ENCODE assay signal across 28 cellular contexts in genomic region chr3:34235096-34235495, GRCh38.
"Had no signal": no experiment of that assay in that cellular context is flagged by ENCODE, and none has a peak within 500 bp of the region (broad histone marks: within the 10 kb centered on the region; RNA-seq: fewer than 3 reads in every experiment).

No MANE protein-coding gene starts in this region.

- H3K4me1 Mint-ChIP-seq: stimulated activated effector memory CD8-positive, alpha-beta T cell treated with anti-CD3 and anti-CD28 coated beads, Interleukin-12 subunit alpha, Interleukin-12 subunit beta, amount 100 ng/mL, for 72 hours; stimulated activated memory B cell treated with anti-CD40 and anti-IgM and Interleukin-4, amounts not matched to agents 10 μg/mL and 1 μg/mL and 100 μg/mL, for 72 hours; stimulated activated naive CD8-positive, alpha-beta T cell treated with anti-CD3 and anti-CD28 coated beads, Interleukin-15, amount 100 ng/mL, for 72 hours had no signal

- H3K27me3 ChIP-seq: stomach, suprapubic skin, testis, thyroid gland, tibial artery, tibial nerve, transverse colon, upper lobe of left lung, upper lobe of right lung, uterus, vagina had no signal

- H3K27ac ChIP-seq: stomach, suprapubic skin, testis, thoracic aorta, thyroid gland, tibial artery, tibial nerve, transverse colon, upper lobe of left lung, upper lobe of right lung, uterus, vagina had no signal

- H3K9me3 Mint-ChIP-seq: stimulated activated effector memory CD8-positive, alpha-beta T cell treated with anti-CD3 and anti-CD28 coated beads, Interleukin-12 subunit alpha, Interleukin-12 subunit beta, amount 100 ng/mL, for 72 hours; stimulated activated memory B cell treated with anti-CD40 and anti-IgM and Interleukin-4, amounts not matched to agents 10 μg/mL and 1 μg/mL and 100 μg/mL, for 72 hours; stimulated activated naive B cell treated with anti-CD40 and anti-IgM and Interleukin-4, amounts not matched to agents 10 μg/mL and 1 μg/mL and 100 μg/mL, for 72 hours; stimulated activated naive CD8-positive, alpha-beta T cell treated with anti-CD3 and anti-CD28 coated beads, Interleukin-15, amount 100 ng/mL, for 72 hours; stimulated activated naive CD8-positive, alpha-beta T cell treated with anti-CD3 and anti-CD28 coated beads, Interleukin-15, Interleukin-2, amounts not matched to agents 100 ng/mL and 50 ng/mL, for 24 hours; type B pancreatic cell had no signal

- H3K36me3 ChIP-seq: stomach, suprapubic skin, thoracic aorta, thyroid gland, tibial artery, tibial nerve, transverse colon, upper lobe of left lung, upper lobe of right lung, uterus, vagina had no signal

- H3K36me3 Mint-ChIP-seq: stimulated activated effector memory CD8-positive, alpha-beta T cell treated with anti-CD3 and anti-CD28 coated beads, Interleukin-12 subunit alpha, Interleukin-12 subunit beta, amount 100 ng/mL, for 72 hours; stimulated activated memory B cell treated with anti-CD40 and anti-IgM and Interleukin-4, amounts not matched to agents 10 μg/mL and 1 μg/mL and 100 μg/mL, for 72 hours; stimulated activated naive B cell treated with anti-CD40 and anti-IgM and Interleukin-4, amounts not matched to agents 10 μg/mL and 1 μg/mL and 100 μg/mL, for 72 hours; type B pancreatic cell had no signal

- H3K4me3 Mint-ChIP-seq: stimulated activated effector memory CD8-positive, alpha-beta T cell treated with anti-CD3 and anti-CD28 coated beads, Interleukin-12 subunit alpha, Interleukin-12 subunit beta, amount 100 ng/mL, for 72 hours; stimulated activated memory B cell treated with anti-CD40 and anti-IgM and Interleukin-4, amounts not matched to agents 10 μg/mL and 1 μg/mL and 100 μg/mL, for 72 hours; stimulated activated naive B cell treated with anti-CD40 and anti-IgM and Interleukin-4, amounts not matched to agents 10 μg/mL and 1 μg/mL and 100 μg/mL, for 72 hours; stimulated activated naive CD8-positive, alpha-beta T cell treated with anti-CD3 and anti-CD28 coated beads, Interleukin-15, amount 100 ng/mL, for 72 hours; stimulated activated naive CD8-positive, alpha-beta T cell treated with anti-CD3 and anti-CD28 coated beads, Interleukin-15, Interleukin-2, amounts not matched to agents 100 ng/mL and 50 ng/mL, for 24 hours; type B pancreatic cell had no signal

- DNase-seq: stimulated activated CD4-positive, alpha-beta T cell treated with anti-CD3 and anti-CD28 coated beads, Interleukin-2, amount 100 ng/mL, for 48 hours; stimulated activated CD4-positive, alpha-beta T cell treated with anti-CD3 and anti-CD28 coated beads, Interleukin-4, amount 100 ng/mL, for 1 hour; stimulated activated CD4-positive, alpha-beta T cell treated with anti-CD3 and anti-CD28 coated beads, Interleukin-4, amount 100 ng/mL, for 24 hours; stimulated activated CD4-positive, alpha-beta T cell treated with anti-CD3 and anti-CD28 coated beads, Interleukin-4, amount 100 ng/mL, for 4 hours; stimulated activated CD8-positive, alpha-beta memory T cell treated with anti-CD3 and anti-CD28 coated beads, Interleukin-4, amount 100 ng/mL, for 48 hours; stimulated activated naive B cell treated with anti-CD40 and anti-IgM and Interleukin-4, amounts not matched to agents 10 μg/mL and 1 μg/mL and 100 μg/mL, for 72 hours; stimulated activated naive CD4-positive, alpha-beta T cell; stimulated activated naive CD4-positive, alpha-beta T cell treated with Interleukin-2 at 50 U/mL for 16 hours; stimulated activated naive CD8-positive, alpha-beta T cell treated with anti-CD3 and anti-CD28 coated beads, Interleukin-15, amount 100 ng/mL, for 72 hours; stimulated activated naive CD8-positive, alpha-beta T cell treated with anti-CD3 and anti-CD28 coated beads, Interleukin-15, Interleukin-2, amounts not matched to agents 100 U/mL and 50 U/mL, for 24 hours; stomach; substantia nigra; testis; thyroid gland; tibial artery; transverse colon; trophoblast cell; upper lobe of left lung; upper lobe of right lung; uterus had no signal

- ATAC-seq: stimulated activated effector memory CD8-positive, alpha-beta T cell treated with anti-CD3 and anti-CD28 coated beads, Interleukin-12 subunit alpha, Interleukin-12 subunit beta, amount 100 ng/mL, for 72 hours; stimulated activated memory B cell treated with anti-CD40 and anti-IgM and Interleukin-4, amounts not matched to agents 10 μg/mL and 1 μg/mL and 100 μg/mL, for 72 hours; stimulated activated naive B cell treated with anti-CD40 and anti-IgM and Interleukin-4, amounts not matched to agents 10 μg/mL and 1 μg/mL and 100 μg/mL, for 72 hours; stimulated activated naive CD8-positive, alpha-beta T cell treated with anti-CD3 and anti-CD28 coated beads, Interleukin-15, amount 100 ng/mL, for 72 hours; stimulated activated naive CD8-positive, alpha-beta T cell treated with anti-CD3 and anti-CD28 coated beads, Interleukin-15, Interleukin-2, amounts not matched to agents 100 U/mL and 50 U/mL, for 24 hours; upper lobe of right lung had no signal

- H3K4me3 ChIP-seq: stomach, suprapubic skin, testis, thoracic aorta, thyroid gland, tibial artery, tibial nerve, transverse colon, upper lobe of left lung, upper lobe of right lung, uterus, vagina had no signal

- H3K9me3 ChIP-seq: stomach, suprapubic skin, testis, thoracic aorta, thyroid gland, tibial artery, tibial nerve, transverse colon, upper lobe of left lung, upper lobe of right lung, uterus, vagina had no signal

- H3K27ac Mint-ChIP-seq: stimulated activated effector memory CD8-positive, alpha-beta T cell treated with anti-CD3 and anti-CD28 coated beads, Interleukin-12 subunit alpha, Interleukin-12 subunit beta, amount 100 ng/mL, for 72 hours; stimulated activated memory B cell treated with anti-CD40 and anti-IgM and Interleukin-4, amounts not matched to agents 10 μg/mL and 1 μg/mL and 100 μg/mL, for 72 hours; stimulated activated naive B cell treated with anti-CD40 and anti-IgM and Interleukin-4, amounts not matched to agents 10 μg/mL and 1 μg/mL and 100 μg/mL, for 72 hours; stimulated activated naive CD8-positive, alpha-beta T cell treated with anti-CD3 and anti-CD28 coated beads, Interleukin-15, amount 100 ng/mL, for 72 hours; stimulated activated naive CD8-positive, alpha-beta T cell treated with anti-CD3 and anti-CD28 coated beads, Interleukin-15, Interleukin-2, amounts not matched to agents 100 ng/mL and 50 ng/mL, for 24 hours; type B pancreatic cell had no signal

- H3K27me3 Mint-ChIP-seq: stimulated activated memory B cell treated with anti-CD40 and anti-IgM and Interleukin-4, amounts not matched to agents 10 μg/mL and 1 μg/mL and 100 μg/mL, for 72 hours; stimulated activated naive B cell treated with anti-CD40 and anti-IgM and Interleukin-4, amounts not matched to agents 10 μg/mL and 1 μg/mL and 100 μg/mL, for 72 hours; stimulated activated naive CD8-positive, alpha-beta T cell treated with anti-CD3 and anti-CD28 coated beads, Interleukin-15, amount 100 ng/mL, for 72 hours; stimulated activated naive CD8-positive, alpha-beta T cell treated with anti-CD3 and anti-CD28 coated beads, Interleukin-15, Interleukin-2, amounts not matched to agents 100 ng/mL and 50 ng/mL, for 24 hours; type B pancreatic cell had no signal
